In the genomic region with DNA sequence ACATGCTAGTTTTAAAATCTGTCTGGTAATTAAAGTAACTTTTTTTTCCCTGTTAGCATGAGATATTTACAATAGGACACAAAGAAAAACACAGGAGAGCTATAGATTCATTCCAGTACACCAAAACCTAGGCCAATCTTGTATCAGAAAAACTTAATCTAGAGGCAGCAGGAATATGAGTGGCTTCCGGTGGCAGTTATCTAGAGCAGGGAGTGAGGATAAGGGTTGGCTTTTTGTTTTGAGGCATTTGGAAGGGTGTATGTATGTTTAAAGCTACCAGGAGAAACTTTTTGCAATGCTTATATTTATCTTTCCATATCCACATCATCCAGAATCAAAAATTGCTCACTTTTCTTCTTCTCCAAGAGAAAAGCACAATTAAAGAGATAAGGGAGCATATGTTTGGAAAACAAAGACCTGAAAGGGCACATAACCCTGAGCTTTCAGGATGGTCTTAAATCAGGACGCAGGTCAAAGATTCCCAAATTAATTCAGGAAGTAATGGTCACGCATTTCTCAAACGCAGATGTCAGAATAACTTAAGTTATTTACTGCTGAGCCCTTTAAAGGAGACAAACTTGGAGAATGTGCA, we compare ENCODE assay signal across 1 cellular context.
A peak's percentile ranks its signal among the peaks of the same experiment; 100 is the strongest.
TF ChIP-seq lines count a peak whose summit lies in the region.

No MANE protein-coding gene starts in this region.

TF ChIP-seq in K562, 482 proteins besides CTCF, POLR2A, EP300 and RAD21 (continued from another document and continues in another):
- no peak for TF ChIP-seq ZBTB7A (IDR thresholded peaks at IDR 0.05; ENCODE audit: borderline replicate concordance, control insufficient read depth, low read depth, low read length)
- TF ChIP-seq ZBTB8A (IDR thresholded peaks at IDR 0.05; ENCODE audit: partially characterized antibody), result no peak
- no peak for TF ChIP-seq ZNF174 (CRISPR knock-in tag; IDR thresholded peaks at IDR 0.05)
- no peak for TF ChIP-seq CEBPG (CRISPR knock-in tag; IDR thresholded peaks at IDR 0.05)
- no peak for TF ChIP-seq CEBPG (tag; conservative IDR thresholded peaks at IDR 0.05 in 1 of 2, IDR thresholded peaks at IDR 0.05 in 1 of 2)
- TF ChIP-seq NFXL1 (CRISPR knock-in tag; IDR thresholded peaks at IDR 0.05), result no peak
- TF ChIP-seq TOE1 (IDR thresholded peaks at IDR 0.05; ENCODE audit: borderline replicate concordance), result no peak
- TF ChIP-seq TOE1 (CRISPR knock-in tag; IDR thresholded peaks at IDR 0.05; ENCODE audit: borderline replicate concordance, low read depth), result no peak
- TF ChIP-seq MTA3 (IDR thresholded peaks at IDR 0.05; ENCODE audit: borderline replicate concordance), result 0 out of 2 replicates have a peak, but pooled peaks have one; percentile 21
- TF ChIP-seq CXXC5 (CRISPR knock-in tag; IDR thresholded peaks at IDR 0.05), result peak; percentile 45; the same call in 1 of the 2 replicates
- no peak for TF ChIP-seq SMAD4 (CRISPR knock-in tag; conservative IDR thresholded peaks at IDR 0.05)
- peak in 1 of 2 experiments; percentile 86; a peak in 2 of 4 replicates for TF ChIP-seq RCOR1 (IDR thresholded peaks at IDR 0.05; ENCODE audit: borderline replicate concordance in 1 of 2, low read depth in 2 of 2, low read length in 2 of 2)
- TF ChIP-seq, protein P1, sequence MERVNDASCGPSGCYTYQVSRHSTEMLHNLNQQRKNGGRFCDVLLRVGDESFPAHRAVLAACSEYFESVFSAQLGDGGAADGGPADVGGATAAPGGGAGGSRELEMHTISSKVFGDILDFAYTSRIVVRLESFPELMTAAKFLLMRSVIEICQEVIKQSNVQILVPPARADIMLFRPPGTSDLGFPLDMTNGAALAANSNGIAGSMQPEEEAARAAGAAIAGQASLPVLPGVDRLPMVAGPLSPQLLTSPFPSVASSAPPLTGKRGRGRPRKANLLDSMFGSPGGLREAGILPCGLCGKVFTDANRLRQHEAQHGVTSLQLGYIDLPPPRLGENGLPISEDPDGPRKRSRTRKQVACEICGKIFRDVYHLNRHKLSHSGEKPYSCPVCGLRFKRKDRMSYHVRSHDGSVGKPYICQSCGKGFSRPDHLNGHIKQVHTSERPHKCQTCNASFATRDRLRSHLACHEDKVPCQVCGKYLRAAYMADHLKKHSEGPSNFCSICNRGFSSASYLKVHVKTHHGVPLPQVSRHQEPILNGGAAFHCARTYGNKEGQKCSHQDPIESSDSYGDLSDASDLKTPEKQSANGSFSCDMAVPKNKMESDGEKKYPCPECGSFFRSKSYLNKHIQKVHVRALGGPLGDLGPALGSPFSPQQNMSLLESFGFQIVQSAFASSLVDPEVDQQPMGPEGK (CRISPR knock-in tag; IDR thresholded peaks at IDR 0.05; ENCODE audit: borderline replicate concordance), result no peak
- no peak for TF ChIP-seq PHF8 (IDR thresholded peaks at IDR 0.05; ENCODE audit: borderline replicate concordance, low read length)
- no peak for TF ChIP-seq ZNF740 (CRISPR knock-in tag; IDR thresholded peaks at IDR 0.05)
- TF ChIP-seq ZNF740 (tag; IDR thresholded peaks at IDR 0.05), result no peak
- TF ChIP-seq ZNF668 (CRISPR knock-in tag; IDR thresholded peaks at IDR 0.05), result no peak
- no peak for TF ChIP-seq TBP (optimal IDR thresholded peaks at IDR 0.05; ENCODE audit: low read depth, low read length)
- no peak for TF ChIP-seq MEF2A (IDR thresholded peaks at IDR 0.05; ENCODE audit: control insufficient read depth, low read depth, low read length)
- no peak for TF ChIP-seq MEF2D (tag; conservative IDR thresholded peaks at IDR 0.05; ENCODE audit: low read depth)
- TF ChIP-seq NCOA6 (IDR thresholded peaks at IDR 0.05), result peak; percentile 34; the same call in 1 of the 2 replicates
- peak; percentile 95 for TF ChIP-seq ARID1B (IDR thresholded peaks at IDR 0.05)
- no peak for TF ChIP-seq FOXA3 (CRISPR knock-in tag; conservative IDR thresholded peaks at IDR 0.05 in 1 of 2, IDR thresholded peaks at IDR 0.05 in 1 of 2)
- no peak for TF ChIP-seq ZNF217 (CRISPR knock-in tag; IDR thresholded peaks at IDR 0.05)
- no peak for TF ChIP-seq TSHZ1 (CRISPR knock-in tag; IDR thresholded peaks at IDR 0.05)
- no peak for TF ChIP-seq GABPB2 (CRISPR knock-in tag; conservative IDR thresholded peaks at IDR 0.05)
- peak; percentile 66; the same call in 1 of the 2 replicates for TF ChIP-seq FOSL1 (tag; conservative IDR thresholded peaks at IDR 0.05)
- no peak for TF ChIP-seq DNMT1 (IDR thresholded peaks at IDR 0.05)
- TF ChIP-seq HLTF (IDR thresholded peaks at IDR 0.05), result no peak
- TF ChIP-seq EWSR1 (IDR thresholded peaks at IDR 0.05; ENCODE audit: borderline replicate concordance, low read depth, partially characterized antibody), result no peak
- no peak for TF ChIP-seq SMARCB1 (IDR thresholded peaks at IDR 0.05; ENCODE audit: insufficient read length, low read depth)
- no peak; the same call in 1 of the 2 replicates for TF ChIP-seq ZNF444 (CRISPR knock-in tag; IDR thresholded peaks at IDR 0.05)
- no peak for TF ChIP-seq PURB (CRISPR knock-in tag; IDR thresholded peaks at IDR 0.05; ENCODE audit: low read depth)
- TF ChIP-seq RFX1 (IDR thresholded peaks at IDR 0.05), result no peak
- TF ChIP-seq ZNF121 (CRISPR knock-in tag; conservative IDR thresholded peaks at IDR 0.05), result no peak
- no peak for TF ChIP-seq ZC3H8 (IDR thresholded peaks at IDR 0.05)
- TF ChIP-seq ELF2 (CRISPR knock-in tag; IDR thresholded peaks at IDR 0.05), result no peak
- no peak for TF ChIP-seq IFI16 (CRISPR knock-in tag; IDR thresholded peaks at IDR 0.05)
- no peak for TF ChIP-seq BRCA1 (IDR thresholded peaks at IDR 0.05)
- TF ChIP-seq BRCA1 (CRISPR knock-in tag; IDR thresholded peaks at IDR 0.05), result no peak
- TF ChIP-seq L3MBTL2 (IDR thresholded peaks at IDR 0.05), result peak; percentile 48; the same call in 1 of the 2 replicates
- TF ChIP-seq HNRNPUL1 (IDR thresholded peaks at IDR 0.05; ENCODE audit: low read length), result no peak
- no peak for TF ChIP-seq DDX20 (tag; IDR thresholded peaks at IDR 0.05; ENCODE audit: low read depth)
- no peak for TF ChIP-seq ZNF695 (CRISPR knock-in tag; IDR thresholded peaks at IDR 0.05)
- no peak for TF ChIP-seq STAG1 (CRISPR knock-in tag; IDR thresholded peaks at IDR 0.05; ENCODE audit: borderline replicate concordance)
- no peak for TF ChIP-seq FOXP4 (CRISPR knock-in tag; IDR thresholded peaks at IDR 0.05; ENCODE audit: borderline replicate concordance)
- TF ChIP-seq CREB1 (IDR thresholded peaks at IDR 0.05), result 0 out of 2 replicates have a peak, but pooled peaks have one; percentile 32
- TF ChIP-seq CREB1 (CRISPR knock-in tag; IDR thresholded peaks at IDR 0.05), result no peak
- TF ChIP-seq BRD9 (IDR thresholded peaks at IDR 0.05; ENCODE audit: low read depth, partially characterized antibody), result peak; percentile 65
- TF ChIP-seq XRCC5 (IDR thresholded peaks at IDR 0.05; ENCODE audit: low read depth, low read length), result no peak
- no peak for TF ChIP-seq SLC30A9 (CRISPR knock-in tag; IDR thresholded peaks at IDR 0.05)
- TF ChIP-seq SMARCA5 (IDR thresholded peaks at IDR 0.05), result no peak
- no peak for TF ChIP-seq ZNF3 (CRISPR knock-in tag; IDR thresholded peaks at IDR 0.05)
- no peak for TF ChIP-seq E4F1 (CRISPR knock-in tag; IDR thresholded peaks at IDR 0.05; ENCODE audit: borderline replicate concordance)
- no peak for TF ChIP-seq ZNF274 (IDR thresholded peaks at IDR 0.05; ENCODE audit: borderline replicate concordance, low read depth, low read length)
- TF ChIP-seq SMC3 (conservative IDR thresholded peaks at IDR 0.05; ENCODE audit: insufficient read depth, low read depth, low read length), result no peak
- TF ChIP-seq SRSF1 (IDR thresholded peaks at IDR 0.05; ENCODE audit: low read depth, low read length), result no peak
- TF ChIP-seq ZNF644 (tag; IDR thresholded peaks at IDR 0.05; ENCODE audit: low read depth), result no peak
- TF ChIP-seq, protein P2, sequence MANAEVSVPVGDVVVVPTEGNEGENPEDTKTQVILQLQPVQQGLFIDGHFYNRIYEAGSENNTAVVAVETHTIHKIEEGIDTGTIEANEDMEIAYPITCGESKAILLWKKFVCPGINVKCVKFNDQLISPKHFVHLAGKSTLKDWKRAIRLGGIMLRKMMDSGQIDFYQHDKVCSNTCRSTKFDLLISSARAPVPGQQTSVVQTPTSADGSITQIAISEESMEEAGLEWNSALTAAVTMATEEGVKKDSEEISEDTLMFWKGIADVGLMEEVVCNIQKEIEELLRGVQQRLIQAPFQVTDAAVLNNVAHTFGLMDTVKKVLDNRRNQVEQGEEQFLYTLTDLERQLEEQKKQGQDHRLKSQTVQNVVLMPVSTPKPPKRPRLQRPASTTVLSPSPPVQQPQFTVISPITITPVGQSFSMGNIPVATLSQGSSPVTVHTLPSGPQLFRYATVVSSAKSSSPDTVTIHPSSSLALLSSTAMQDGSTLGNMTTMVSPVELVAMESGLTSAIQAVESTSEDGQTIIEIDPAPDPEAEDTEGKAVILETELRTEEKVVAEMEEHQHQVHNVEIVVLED (CRISPR knock-in tag; IDR thresholded peaks at IDR 0.05), result 0 out of 2 replicates have a peak, but pooled peaks have one; percentile 10
- no peak for TF ChIP-seq DACH1 (IDR thresholded peaks at IDR 0.05; ENCODE audit: partially characterized antibody)
- TF ChIP-seq RAD51 (IDR thresholded peaks at IDR 0.05; ENCODE audit: borderline replicate concordance, low read depth), result no peak
- TF ChIP-seq, protein P3, sequence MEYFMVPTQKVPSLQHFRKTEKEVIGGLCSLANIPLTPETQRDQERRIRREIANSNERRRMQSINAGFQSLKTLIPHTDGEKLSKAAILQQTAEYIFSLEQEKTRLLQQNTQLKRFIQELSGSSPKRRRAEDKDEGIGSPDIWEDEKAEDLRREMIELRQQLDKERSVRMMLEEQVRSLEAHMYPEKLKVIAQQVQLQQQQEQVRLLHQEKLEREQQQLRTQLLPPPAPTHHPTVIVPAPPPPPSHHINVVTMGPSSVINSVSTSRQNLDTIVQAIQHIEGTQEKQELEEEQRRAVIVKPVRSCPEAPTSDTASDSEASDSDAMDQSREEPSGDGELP (CRISPR knock-in tag; IDR thresholded peaks at IDR 0.05; ENCODE audit: borderline replicate concordance), result no peak
- TF ChIP-seq, protein P4, sequence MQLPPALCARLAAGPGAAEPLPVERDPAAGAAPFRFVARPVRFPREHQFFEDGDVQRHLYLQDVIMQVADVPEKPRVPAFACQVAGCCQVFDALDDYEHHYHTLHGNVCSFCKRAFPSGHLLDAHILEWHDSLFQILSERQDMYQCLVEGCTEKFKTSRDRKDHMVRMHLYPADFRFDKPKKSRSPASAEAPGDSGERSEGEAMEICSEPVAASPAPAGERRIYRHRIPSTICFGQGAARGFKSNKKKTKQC (CRISPR knock-in tag; IDR thresholded peaks at IDR 0.05), result no peak
